Comparison of ENCODE assay signal across 8 cellular contexts in the genomic region with DNA sequence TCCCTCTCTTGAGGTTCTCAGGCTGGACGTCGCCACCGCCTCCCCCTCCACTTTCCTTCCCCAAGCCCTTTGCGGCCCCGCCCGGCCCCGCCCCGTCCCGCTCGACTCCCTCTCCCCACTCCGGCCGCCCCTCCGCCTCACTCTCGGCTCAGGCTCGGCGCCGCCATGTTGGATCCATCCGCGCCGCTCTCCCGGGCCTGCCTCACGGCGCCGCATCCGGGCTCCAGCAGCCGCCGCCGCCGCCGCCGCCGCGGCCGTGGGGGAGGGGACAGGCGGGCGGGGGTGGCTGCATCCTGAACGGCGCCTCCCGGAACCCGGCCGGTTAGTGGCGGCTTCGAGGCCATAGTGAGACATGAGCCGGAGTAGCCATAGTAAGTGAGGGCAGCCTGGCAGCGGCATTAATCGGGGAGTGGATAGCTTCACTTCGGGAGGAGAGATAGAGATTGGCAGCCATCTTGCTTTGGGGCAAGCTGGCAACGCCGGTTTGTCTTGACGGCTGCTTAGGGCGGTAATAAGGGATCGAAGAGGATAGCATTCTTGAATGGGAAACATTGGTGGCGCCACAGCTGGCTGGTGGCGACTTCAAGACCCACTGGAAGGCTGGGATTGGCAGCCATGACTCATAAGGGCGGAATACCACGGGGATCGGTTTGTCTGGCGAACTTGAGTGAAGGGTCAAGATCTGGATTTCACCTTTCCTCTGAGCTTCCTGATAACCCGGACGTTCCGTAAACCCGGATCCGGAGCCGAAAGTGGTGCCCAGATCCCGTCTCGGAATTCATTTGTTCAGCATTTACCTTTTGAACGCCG. TPM values are rescaled to one million over a fixed set of nuclear protein-coding genes. Genes with fewer than 3 reads are reported as not detected.
DNase-seq lines count a peak whose midpoint lies in the region; ATAC-seq lines count a peak whose summit lies in the region.

A gene with protein sequence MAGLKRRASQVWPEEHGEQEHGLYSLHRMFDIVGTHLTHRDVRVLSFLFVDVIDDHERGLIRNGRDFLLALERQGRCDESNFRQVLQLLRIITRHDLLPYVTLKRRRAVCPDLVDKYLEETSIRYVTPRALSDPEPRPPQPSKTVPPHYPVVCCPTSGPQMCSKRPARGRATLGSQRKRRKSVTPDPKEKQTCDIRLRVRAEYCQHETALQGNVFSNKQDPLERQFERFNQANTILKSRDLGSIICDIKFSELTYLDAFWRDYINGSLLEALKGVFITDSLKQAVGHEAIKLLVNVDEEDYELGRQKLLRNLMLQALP (minus strand): TSS at position 258 of the 810 bp plus-strand sequence. CDS start 8,205 bp downstream, outside the sequence.

- H3K27ac ChIP-seq in epithelial cell of prostate: peak within 1 kb of the TSS; percentile 96

- peak; percentile 95 for ATAC-seq in GM21529 (IDR thresholded peaks at IDR 0.05; ENCODE audit: unreplicated experiment)

- H3K27me3 Mint-ChIP-seq in IgD-negative memory B cell: no peaks in the 10 kb centered on the region

- peak within 1 kb of the TSS in 1 of 4 donors; percentile 84 for H3K4me3 Mint-ChIP-seq in IgD-negative memory B cell

- H3K9me3 Mint-ChIP-seq in IgD-negative memory B cell: no peaks in the 10 kb centered on the region

- H3K36me3 Mint-ChIP-seq in IgD-negative memory B cell: peaks cover 5% of the 10 kb centered on the region

- H3K27ac Mint-ChIP-seq in IgD-negative memory B cell: peak within 1 kb of the TSS in 2 of 3 donors; percentile 83 to 92

- DNase-seq in DMS153 (lab: John Stamatoyannopoulos, UW) (peak; percentile 97), OCI-M2 (lab: John Stamatoyannopoulos, UW; ENCODE audit: unreplicated experiment) (peak; percentile 82), activated T-cell treated with anti-CD3 and anti-CD28 coated beads for 4 hours (peak; percentile 81), epithelial cell of prostate (ENCODE audit: low read depth, low spot score) (peak; percentile 70), mucosa of gallbladder (ENCODE audit: low spot score) (peak; percentile 92)
- DNase-seq in stimulated activated CD8-positive, alpha-beta memory T cell treated with anti-CD3 and anti-CD28 coated beads, Interleukin-4, amount 100 ng/mL, for 48 hours: peak; percentile 90

- H3K4me1 Mint-ChIP-seq in IgD-negative memory B cell: peaks cover 16 to 29% (median 17%) of the 10 kb centered on the region in 3 donors

RNA-seq across cellular contexts. Expression of the gene that starts here (rescaled TPM):
- polyA plus RNA-seq in IgD-negative memory B cell: 39.1 TPM
- 38.7 TPM for total RNA-seq in mucosa of gallbladder

Comparison
In these comparisons a context has a peak if more than half of its experiments do, and no peak if none do; other contexts are left out.
1. Peak in every context shown above with its lines: DNase-seq, ATAC-seq and H3K27ac ChIP-seq.